21 cellular contexts compared by ENCODE assay signal in the genomic region with DNA sequence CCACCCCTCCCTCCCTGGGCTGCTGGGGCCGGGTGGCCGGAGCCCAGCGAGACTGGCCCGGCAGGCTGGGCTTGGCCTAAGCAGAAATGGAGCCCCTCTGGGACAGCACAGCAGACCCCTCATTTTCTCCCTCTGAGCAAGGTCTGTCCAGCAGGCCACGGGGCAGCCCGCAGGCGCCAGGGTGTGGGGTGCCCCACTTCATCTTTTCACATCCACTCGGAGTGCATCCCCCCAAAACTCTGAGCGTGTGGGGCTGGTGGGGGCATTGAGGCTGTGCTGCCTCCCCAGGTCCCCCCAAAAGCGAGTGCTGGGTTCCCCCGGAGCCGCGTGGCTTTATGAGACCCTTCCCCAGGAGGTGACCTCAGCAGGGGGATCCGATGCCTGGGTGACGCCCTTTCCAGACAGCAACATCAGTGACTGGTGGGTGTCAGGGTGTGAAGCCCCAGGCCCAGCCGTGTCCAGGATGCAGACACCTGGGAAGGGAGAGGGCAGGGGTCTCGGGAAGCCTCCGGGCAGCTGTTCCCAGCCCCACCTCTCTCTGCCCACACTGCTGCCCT. TPM values are rescaled to one million over a fixed set of nuclear protein-coding genes. Genes with fewer than 3 reads are reported as not detected.
DNase-seq lines count a peak whose midpoint lies in the region; ATAC-seq and TF ChIP-seq lines count a peak whose summit lies in the region.
"Had no signal": no experiment of that assay in that cellular context is flagged by ENCODE, and none has a peak within 500 bp of the region (broad histone marks: within the 10 kb centered on the region; RNA-seq: fewer than 3 reads in every experiment).

No MANE protein-coding gene starts in this region.

- H3K27me3 ChIP-seq in H7 (ENCODE audit: control insufficient read depth, insufficient read depth, low read length): no peaks in the 10 kb centered on the region
- no peaks in the 10 kb centered on the region for H3K27me3 ChIP-seq in ovary
- H3K27me3 ChIP-seq: cardiac muscle cell had no signal

- H3K27ac Mint-ChIP-seq in endothelial cell (ENCODE audit: unreplicated experiment): no peak overlapping the region
- H3K27ac Mint-ChIP-seq: activated CD8-positive, alpha-beta T cell treated with anti-CD3 and anti-CD28 coated beads for 36 hours; CD4-positive, CD25-positive, alpha-beta regulatory T cell; immature natural killer cell had no signal

- no peak overlapping the region for H3K4me3 ChIP-seq in H7 (ENCODE audit: insufficient read depth, low read depth, low read length)
- no peak overlapping the region for H3K4me3 ChIP-seq in ovary
- H3K4me3 ChIP-seq: cardiac muscle cell, SK-N-MC had no signal

- peaks cover 5% of the 10 kb centered on the region for H3K27me3 Mint-ChIP-seq in endothelial cell (ENCODE audit: unreplicated experiment)

- peak; percentile 17 for DNase-seq in D341Med (ENCODE audit: low spot score)
- peak; percentile 66 for DNase-seq in H7
- DNase-seq in endothelial cell (ENCODE audit: low spot score): peak; percentile 2
- DNase-seq in ovary: peak in 3 of 5 donors; percentile 6 to 25 (median 12)
- no peak for DNase-seq in AML-193 (lab: John Stamatoyannopoulos, UW)
- DNase-seq in T-helper 1 cell: no peak
- DNase-seq: activated CD8-positive, alpha-beta T cell treated with anti-CD3 and anti-CD28 coated beads for 36 hours; activated naive CD4-positive, alpha-beta T cell treated with anti-CD3 and anti-CD28 coated beads, Interleukin-2, amount 50 U/mL, for 16 hours; activated T-cell treated with anti-CD3 and anti-CD28 coated beads, Interleukin-2, amount 50 U/mL, for 4 hours; CD4-positive, CD25-positive, alpha-beta regulatory T cell; erythroblast; foreskin keratinocyte; immature natural killer cell; NCI-H146; NCI-H524 treated with DMSO at 0.1 percent for 48 hours had no signal

- H3K36me3 ChIP-seq in H7 (replicated peaks; ENCODE audit: control insufficient read depth, insufficient read depth, low read length) (no peaks in the 10 kb centered on the region), ovary (no peaks in the 10 kb centered on the region)
- H3K36me3 ChIP-seq: cardiac muscle cell had no signal

- TF ChIP-seq CTCF in endothelial cell (IDR thresholded peaks at IDR 0.05; ENCODE audit: unreplicated experiment) (no peak), ovary (IDR thresholded peaks at IDR 0.05) (no peak)

- H3K36me3 Mint-ChIP-seq in endothelial cell (ENCODE audit: low read depth, unreplicated experiment): no peaks in the 10 kb centered on the region
- H3K36me3 Mint-ChIP-seq: CD4-positive, CD25-positive, alpha-beta regulatory T cell; immature natural killer cell had no signal

- intact Hi-C loops in ovary (cut with DNase I): no loop called here

- H3K9me3 ChIP-seq in ovary: no peaks in the 10 kb centered on the region

- ATAC-seq in HG02610 (IDR thresholded peaks at IDR 0.05; ENCODE audit: unreplicated experiment): no peak
- ATAC-seq: activated CD8-positive, alpha-beta T cell treated with anti-CD3 and anti-CD28 coated beads for 36 hours; activated T-cell treated with anti-CD3 and anti-CD28 coated beads, Interleukin-2, amount 50 U/mL, for 4 hours; foreskin keratinocyte; HCT116 had no signal

- H3K4me1 ChIP-seq in ovary (ENCODE audit: insufficient read depth): no peaks in the 10 kb centered on the region
- H3K4me1 ChIP-seq: foreskin keratinocyte, parathyroid adenoma had no signal

- H3K4me3 Mint-ChIP-seq in endothelial cell (ENCODE audit: unreplicated experiment): no peak overlapping the region
- H3K4me3 Mint-ChIP-seq: activated CD8-positive, alpha-beta T cell treated with anti-CD3 and anti-CD28 coated beads for 36 hours; activated T-cell treated with anti-CD3 and anti-CD28 coated beads, Interleukin-2, amount 50 U/mL, for 4 hours; CD4-positive, CD25-positive, alpha-beta regulatory T cell; immature natural killer cell had no signal

- no peaks in the 10 kb centered on the region for H3K4me1 Mint-ChIP-seq in endothelial cell (ENCODE audit: unreplicated experiment)
- H3K4me1 Mint-ChIP-seq: immature natural killer cell had no signal

- H3K9me3 Mint-ChIP-seq in endothelial cell (ENCODE audit: unreplicated experiment): no peaks in the 10 kb centered on the region
- H3K9me3 Mint-ChIP-seq: activated CD8-positive, alpha-beta T cell treated with anti-CD3 and anti-CD28 coated beads for 36 hours; activated T-cell treated with anti-CD3 and anti-CD28 coated beads, Interleukin-2, amount 50 U/mL, for 4 hours; CD4-positive, CD25-positive, alpha-beta regulatory T cell; immature natural killer cell had no signal

- 80 to 89% (median 83%) methylated on average over 18 of the region's 18 CpGs for WGBS in ovary, 3 donors

- H3K27ac ChIP-seq in ovary: no peak overlapping the region
- H3K27ac ChIP-seq: cardiac muscle cell, foreskin keratinocyte, parathyroid adenoma, SK-N-MC, VCaP had no signal

- no peak for TF ChIP-seq EP300 in ovary (IDR thresholded peaks at IDR 0.05)

- no peak for TF ChIP-seq POLR2A in ovary (IDR thresholded peaks at IDR 0.05)

RNA-seq across cellular contexts. Expression of gene GPC1, which starts 36.7 kb away (rescaled TPM):
- total RNA-seq in H7 (2014; rRNA removed; shearing (Covaris generic)): 28.4 and 32.0 TPM in 2 replicates
- total RNA-seq in endothelial cell (ENCODE audit: unreplicated experiment) (4.5 TPM), ovary (100 to 1,000 TPM in 1 of 7 donors, 10 to 100 TPM in 6; 27.2 to 149 (median 73.3) TPM)
- polyA plus RNA-seq in ovary: 10 to 100 TPM in 1 of 2 donors, 1 to 10 TPM in 1; 2.9 to 63.3 TPM
- polyA plus RNA-seq: immature natural killer cell had no signal

Comparison
In these comparisons a context has a peak if more than half of its experiments do, and no peak if none do; other contexts are left out.
1. DNase-seq: peak in D341Med (single experiment), H7 (single experiment), endothelial cell (single experiment) and ovary (3 of 5); none in AML-193 (0 of 2) and T-helper 1 cell (0 of 5).